8 cellular contexts compared by ENCODE assay signal in genomic region chr12:87953257-87953860, GRCh38.
DNase-seq lines count a peak whose midpoint lies in the region; ATAC-seq and TF ChIP-seq lines count a peak whose summit lies in the region.

No MANE protein-coding gene starts in this region.

- no peaks in the 10 kb centered on the region for H3K27me3 ChIP-seq in DOHH2 (ENCODE audit: control insufficient read depth, low read length)
- no peaks in the 10 kb centered on the region for H3K27me3 ChIP-seq in RWPE2 (ENCODE audit: insufficient read depth, poor library complexity, severe bottlenecking)
- no peaks in the 10 kb centered on the region for H3K27me3 ChIP-seq in upper lobe of right lung
- no peaks in the 10 kb centered on the region for H3K27me3 ChIP-seq in right atrium auricular region
- no peaks in the 10 kb centered on the region for H3K27me3 ChIP-seq in CD4-positive, alpha-beta memory T cell (ENCODE audit: insufficient read depth, low read length)

- H3K9me3 ChIP-seq in DOHH2 (ENCODE audit: control insufficient read depth, insufficient read depth, low read length) (no peaks in the 10 kb centered on the region), RWPE2 (ENCODE audit: severe bottlenecking) (no peaks in the 10 kb centered on the region), upper lobe of right lung (no peaks in the 10 kb centered on the region), right atrium auricular region (no peaks in the 10 kb centered on the region)
- no peaks in the 10 kb centered on the region for H3K9me3 ChIP-seq in CD4-positive, alpha-beta memory T cell (ENCODE audit: control insufficient read depth in 1 of 2, low read length in 2 of 2)

- no peak overlapping the region for H3K27ac ChIP-seq in DOHH2 (ENCODE audit: low read depth, low read length)
- no peak overlapping the region for H3K27ac ChIP-seq in RWPE2 (ENCODE audit: poor library complexity, severe bottlenecking)
- no peak overlapping the region for H3K27ac ChIP-seq in upper lobe of right lung
- H3K27ac ChIP-seq in right atrium auricular region = no peak overlapping the region
- no peak overlapping the region for H3K27ac ChIP-seq in CD4-positive, alpha-beta memory T cell (ENCODE audit: low read depth, low read length)

- H3K36me3 ChIP-seq in DOHH2 (ENCODE audit: control insufficient read depth, low read length) = no peaks in the 10 kb centered on the region
- H3K36me3 ChIP-seq in RWPE2 (ENCODE audit: low read depth) = no peaks in the 10 kb centered on the region
- no peaks in the 10 kb centered on the region for H3K36me3 ChIP-seq in upper lobe of right lung
- no peaks in the 10 kb centered on the region for H3K36me3 ChIP-seq in right atrium auricular region
- no peaks in the 10 kb centered on the region for H3K36me3 ChIP-seq in CD4-positive, alpha-beta memory T cell (ENCODE audit: insufficient read depth, low read length)

- DNase-seq in HS-5 (ENCODE audit: low read depth) (peak; percentile 28), RWPE2 (ENCODE audit: low spot score) (no peak), foreskin fibroblast (peak; percentile 17 to 72), upper lobe of right lung (no peak), right atrium auricular region (ENCODE audit: low spot score) (no peak), GM19238 (ENCODE audit: insufficient read length, low spot score) (no peak)
- DNase-seq in CD4-positive, alpha-beta memory T cell = no peak

- peak overlapping the region in 1 of 7 donors; percentile 16 for H3K27ac Mint-ChIP-seq in CD4-positive, alpha-beta memory T cell

- H3K27me3 Mint-ChIP-seq in CD4-positive, alpha-beta memory T cell = no peaks in the 10 kb centered on the region

- peaks cover 0 to 4% (median 0%) of the 10 kb centered on the region in 8 donors for H3K9me3 Mint-ChIP-seq in CD4-positive, alpha-beta memory T cell

- no peak overlapping the region for H3K4me2 ChIP-seq in DOHH2 (ENCODE audit: low read length)

- H3K4me1 ChIP-seq in DOHH2 (ENCODE audit: control insufficient read depth, low read length) (no peaks in the 10 kb centered on the region), RWPE2 (ENCODE audit: insufficient read depth, poor library complexity, severe bottlenecking) (no peaks in the 10 kb centered on the region), upper lobe of right lung (no peaks in the 10 kb centered on the region), right atrium auricular region (no peaks in the 10 kb centered on the region)
- no peaks in the 10 kb centered on the region for H3K4me1 ChIP-seq in CD4-positive, alpha-beta memory T cell (ENCODE audit: insufficient read depth, low read length)

- no peaks in the 10 kb centered on the region for H3K9me2 ChIP-seq in DOHH2 (replicated peaks; ENCODE audit: control insufficient read depth, low read length)

- peaks cover 0 to 2% (median 0%) of the 10 kb centered on the region in 4 donors for H3K4me1 Mint-ChIP-seq in CD4-positive, alpha-beta memory T cell

- CTCF ChIA-PET in CD4-positive, alpha-beta memory T cell (lab: Charles Lee; ENCODE audit: partially characterized antibody) = no interaction called here

- H3K4me3 ChIP-seq in DOHH2 (ENCODE audit: low read length) = no peak overlapping the region
- no peak overlapping the region for H3K4me3 ChIP-seq in RWPE2 (ENCODE audit: severe bottlenecking)
- H3K4me3 ChIP-seq in foreskin fibroblast (ENCODE audit: low read depth in 1 of 2, low read length in 2 of 2) = no peak overlapping the region
- no peak overlapping the region for H3K4me3 ChIP-seq in upper lobe of right lung
- no peak overlapping the region for H3K4me3 ChIP-seq in right atrium auricular region
- no peak overlapping the region for H3K4me3 ChIP-seq in CD4-positive, alpha-beta memory T cell (ENCODE audit: low read length in 2 of 2)

- ATAC-seq in RWPE2 (ENCODE audit: low read depth) = peak; percentile 74
- no peak for ATAC-seq in upper lobe of right lung

- H3K4me3 Mint-ChIP-seq in CD4-positive, alpha-beta memory T cell = no peak overlapping the region

- H3F3A ChIP-seq in DOHH2 (ENCODE audit: control insufficient read depth, insufficient read depth) = no peaks in the 10 kb centered on the region

- TF ChIP-seq CTCF in DOHH2 (IDR thresholded peaks at IDR 0.05; ENCODE audit: low read depth, low read length, poor library complexity, severe bottlenecking) (peak; percentile 57), RWPE2 (IDR thresholded peaks at IDR 0.05; ENCODE audit: poor library complexity, severe bottlenecking) (peak; percentile 81), foreskin fibroblast (IDR thresholded peaks at IDR 0.05; ENCODE audit: low read depth, low read length) (peak; percentile 43), upper lobe of right lung (IDR thresholded peaks at IDR 0.05) (peak; percentile 38), right atrium auricular region (IDR thresholded peaks at IDR 0.05) (peak in 1 of 2 donors; percentile 59)

- intact Hi-C loops in upper lobe of right lung (cut with DNase I) = no loop called here
- intact Hi-C loops in CD4-positive, alpha-beta memory T cell (cut with micrococcal nuclease) = no loop called here

- H4K20me1 ChIP-seq in DOHH2 (ENCODE audit: control insufficient read depth, insufficient read depth, low read depth, low read length) = no peaks in the 10 kb centered on the region

- no peaks in the 10 kb centered on the region for H3K36me3 Mint-ChIP-seq in CD4-positive, alpha-beta memory T cell

- H3K79me2 ChIP-seq in DOHH2 (ENCODE audit: control insufficient read depth, low read length) = no peaks in the 10 kb centered on the region

- POLR2A ChIA-PET in CD4-positive, alpha-beta memory T cell (lab: Charles Lee; ENCODE audit: partially characterized antibody) = no interaction called here

Comparison
In these comparisons a context has a peak if more than half of its experiments do, and no peak if none do; other contexts are left out.
1. DNase-seq: peak in HS-5 (single experiment) and foreskin fibroblast (2 of 2); none in RWPE2 (single experiment), upper lobe of right lung (single experiment), right atrium auricular region (single experiment), GM19238 (single experiment) and CD4-positive, alpha-beta memory T cell (0 of 5).